21 cellular contexts compared by ENCODE assay signal in genomic region chr5:105982526-105982925, GRCh38.
A peak's percentile ranks its signal among the peaks of the same experiment; 100 is the strongest.
DNase-seq lines count a peak whose midpoint lies in the region; ATAC-seq and TF ChIP-seq lines count a peak whose summit lies in the region.
"Had no signal": no experiment of that assay in that cellular context is flagged by ENCODE, and none has a peak within 500 bp of the region (broad histone marks: within the 10 kb centered on the region; RNA-seq: fewer than 3 reads in every experiment).

No MANE protein-coding gene starts in this region.

- DNase-seq in left ventricle myocardium inferior (peak; percentile 5), left ventricle myocardium superior (no peak), lower lobe of right lung (no peak), spleen (peak; percentile 63)
- DNase-seq: 8988T; ACHN; AML-193; BE2C; CD4-positive, alpha-beta T cell; CD8-positive, alpha-beta memory T cell; DMS 273 treated with DMSO at 0.1 percent for 48 hours; DMS79; EL; GF-D8; GOT3; HFFc6 had no signal

- no peak for TF ChIP-seq CTCF in left ventricle myocardium inferior (IDR thresholded peaks at IDR 0.05; ENCODE audit: borderline replicate concordance)
- no peak for TF ChIP-seq CTCF in lower lobe of right lung (IDR thresholded peaks at IDR 0.05)
- no peak for TF ChIP-seq CTCF in spleen (IDR thresholded peaks at IDR 0.05 in 8 of 11, conservative IDR thresholded peaks at IDR 0.05 in 3 of 11)

- H3K27ac ChIP-seq in left ventricle myocardium inferior (replicated peaks) (no peak overlapping the region), lower lobe of right lung (no peak overlapping the region), spleen (no peak overlapping the region)
- H3K27ac ChIP-seq: A549; BLaER1 treated with 17β-estradiol and CSF1 and Interleukin-3, amounts not matched to agents 10 nM and 100 nM had no signal

- intact Hi-C loops in left ventricle myocardium inferior (cut with micrococcal nuclease): no loop called here
- intact Hi-C loops in left ventricle myocardium superior (cut with micrococcal nuclease): no loop called here
- intact Hi-C loops in lower lobe of right lung (cut with DNase I): no loop called here
- intact Hi-C loops in spleen (cut with DNase I; ENCODE audit: low total_unique reads): no loop called here

- no peak for ATAC-seq in left ventricle myocardium superior
- ATAC-seq in lower lobe of right lung: peak; percentile 16 to 21
- ATAC-seq in SK-N-SH treated with all-trans-retinoic acid at 6 μM for 48 hours: no peak
- ATAC-seq in GM18519 (IDR thresholded peaks at IDR 0.05; ENCODE audit: low FRiP score, unreplicated experiment): no peak
- ATAC-seq: A549 had no signal

- H3K9me3 ChIP-seq in left ventricle myocardium inferior (replicated peaks) (no peaks in the 10 kb centered on the region), lower lobe of right lung (no peaks in the 10 kb centered on the region), spleen (peaks cover 0 to 18% (median 0%) of the 10 kb centered on the region in 8 donors)
- H3K9me3 ChIP-seq: A549, BE2C, HAP-1 had no signal

- no peak overlapping the region for H3K4me3 ChIP-seq in left ventricle myocardium inferior
- H3K4me3 ChIP-seq in lower lobe of right lung: no peak overlapping the region
- no peak overlapping the region for H3K4me3 ChIP-seq in spleen
- H3K4me3 ChIP-seq: A549; BLaER1 treated with 17β-estradiol and CSF1 and Interleukin-3, amounts not matched to agents 10 nM and 100 nM; HAP-1 had no signal

- 76 to 87% (median 84%) methylated on average over 5 to 9 of the region's 9 CpGs for WGBS in spleen, 5 donors

- no peaks in the 10 kb centered on the region for H3K27me3 ChIP-seq in left ventricle myocardium inferior (ENCODE audit: low read depth)
- no peaks in the 10 kb centered on the region for H3K27me3 ChIP-seq in lower lobe of right lung (ENCODE audit: low read depth)
- no peaks in the 10 kb centered on the region for H3K27me3 ChIP-seq in spleen (replicated peaks in 1 of 7)
- H3K27me3 ChIP-seq: BE2C; BLaER1 treated with 17β-estradiol and CSF1 and Interleukin-3, amounts not matched to agents 10 nM and 100 nM had no signal

- H3K4me1 ChIP-seq in left ventricle myocardium inferior (no peaks in the 10 kb centered on the region), lower lobe of right lung (no peaks in the 10 kb centered on the region), spleen (no peaks in the 10 kb centered on the region)
- H3K4me1 ChIP-seq: A549; BE2C; BLaER1 treated with 17β-estradiol and CSF1 and Interleukin-3, amounts not matched to agents 10 nM and 100 nM; HAP-1 had no signal

- no peaks in the 10 kb centered on the region for H3K36me3 ChIP-seq in left ventricle myocardium inferior
- H3K36me3 ChIP-seq in lower lobe of right lung: no peaks in the 10 kb centered on the region
- H3K36me3 ChIP-seq in spleen: no peaks in the 10 kb centered on the region
- H3K36me3 ChIP-seq: BE2C; BLaER1 treated with 17β-estradiol and CSF1 and Interleukin-3, amounts not matched to agents 10 nM and 100 nM; HAP-1 had no signal

- no peak for TF ChIP-seq POLR2A in spleen (IDR thresholded peaks at IDR 0.05)

TF ChIP-seq in SK-N-SH treated with all-trans-retinoic acid at 6 μM for 48 hours, 23 proteins besides CTCF, POLR2A, EP300 and RAD21:
- TF ChIP-seq ISL1 (CRISPR knock-in tag; IDR thresholded peaks at IDR 0.05) (no peak), SNAI2 (CRISPR knock-in tag; IDR thresholded peaks at IDR 0.05) (no peak), CSDC2 (CRISPR knock-in tag; IDR thresholded peaks at IDR 0.05) (no peak), ARNTL (CRISPR knock-in tag; IDR thresholded peaks at IDR 0.05; ENCODE audit: borderline replicate concordance, low read depth) (no peak), ZFP3 (CRISPR knock-in tag; IDR thresholded peaks at IDR 0.05) (no peak), TOX (CRISPR knock-in tag; IDR thresholded peaks at IDR 0.05; ENCODE audit: borderline replicate concordance) (no peak)
- TF ChIP-seq, protein P1, sequence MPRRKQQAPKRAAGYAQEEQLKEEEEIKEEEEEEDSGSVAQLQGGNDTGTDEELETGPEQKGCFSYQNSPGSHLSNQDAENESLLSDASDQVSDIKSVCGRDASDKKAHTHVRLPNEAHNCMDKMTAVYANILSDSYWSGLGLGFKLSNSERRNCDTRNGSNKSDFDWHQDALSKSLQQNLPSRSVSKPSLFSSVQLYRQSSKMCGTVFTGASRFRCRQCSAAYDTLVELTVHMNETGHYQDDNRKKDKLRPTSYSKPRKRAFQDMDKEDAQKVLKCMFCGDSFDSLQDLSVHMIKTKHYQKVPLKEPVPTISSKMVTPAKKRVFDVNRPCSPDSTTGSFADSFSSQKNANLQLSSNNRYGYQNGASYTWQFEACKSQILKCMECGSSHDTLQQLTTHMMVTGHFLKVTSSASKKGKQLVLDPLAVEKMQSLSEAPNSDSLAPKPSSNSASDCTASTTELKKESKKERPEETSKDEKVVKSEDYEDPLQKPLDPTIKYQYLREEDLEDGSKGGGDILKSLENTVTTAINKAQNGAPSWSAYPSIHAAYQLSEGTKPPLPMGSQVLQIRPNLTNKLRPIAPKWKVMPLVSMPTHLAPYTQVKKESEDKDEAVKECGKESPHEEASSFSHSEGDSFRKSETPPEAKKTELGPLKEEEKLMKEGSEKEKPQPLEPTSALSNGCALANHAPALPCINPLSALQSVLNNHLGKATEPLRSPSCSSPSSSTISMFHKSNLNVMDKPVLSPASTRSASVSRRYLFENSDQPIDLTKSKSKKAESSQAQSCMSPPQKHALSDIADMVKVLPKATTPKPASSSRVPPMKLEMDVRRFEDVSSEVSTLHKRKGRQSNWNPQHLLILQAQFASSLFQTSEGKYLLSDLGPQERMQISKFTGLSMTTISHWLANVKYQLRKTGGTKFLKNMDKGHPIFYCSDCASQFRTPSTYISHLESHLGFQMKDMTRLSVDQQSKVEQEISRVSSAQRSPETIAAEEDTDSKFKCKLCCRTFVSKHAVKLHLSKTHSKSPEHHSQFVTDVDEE (CRISPR knock-in tag; IDR thresholded peaks at IDR 0.05): no peak

Comparison
In these comparisons a context has a peak if more than half of its experiments do, and no peak if none do; other contexts are left out.
1. DNase-seq: peak in left ventricle myocardium inferior (single experiment) and spleen (single experiment); none in left ventricle myocardium superior (single experiment) and lower lobe of right lung (single experiment).
2. ATAC-seq: peak in lower lobe of right lung (2 of 2); none in left ventricle myocardium superior (single experiment), SK-N-SH treated with all-trans-retinoic acid at 6 μM for 48 hours (single experiment) and GM18519 (single experiment).